In the genomic region with DNA sequence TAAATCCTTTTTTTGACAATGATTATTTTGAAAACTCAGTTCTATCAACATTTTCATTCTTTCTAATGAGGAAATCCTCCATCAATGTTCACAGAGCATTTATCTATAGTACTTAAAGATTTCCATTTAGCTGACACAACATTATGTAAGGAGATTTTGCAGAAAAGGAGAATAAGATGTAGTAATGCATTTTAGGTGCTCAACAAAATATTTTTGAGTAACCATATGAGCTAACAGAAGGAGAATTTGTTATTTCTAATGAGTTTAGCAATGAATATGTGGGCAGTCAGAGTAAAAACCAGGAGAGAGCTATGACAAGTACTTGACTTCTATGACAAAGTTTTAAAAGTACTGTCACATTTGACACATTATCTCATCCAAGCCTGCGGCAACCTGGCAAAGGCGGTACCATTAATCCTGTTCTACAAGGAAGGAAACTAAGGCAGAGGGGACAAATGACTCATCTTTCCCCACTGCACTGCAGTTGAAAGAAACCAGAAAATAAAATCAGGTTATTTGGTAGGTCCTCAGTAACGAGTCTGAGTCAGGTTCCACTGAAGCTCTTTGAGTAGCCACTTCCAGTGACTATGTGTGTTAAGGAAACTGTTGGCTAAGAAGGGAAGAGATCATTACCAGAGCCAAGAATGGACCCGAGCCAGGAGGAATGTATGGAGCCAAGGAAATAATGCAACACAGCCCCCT, we compare ENCODE assay signal across 3 cellular contexts.
TF ChIP-seq lines count a peak whose summit lies in the region.

No MANE protein-coding gene starts in this region.

TF ChIP-seq in A549, 52 proteins besides CTCF, POLR2A, EP300 and RAD21 (continued from another document):
- TF ChIP-seq RARB (CRISPR knock-in tag; IDR thresholded peaks at IDR 0.05) (no peak), NPAS2 (CRISPR knock-in tag; IDR thresholded peaks at IDR 0.05; ENCODE audit: borderline replicate concordance) (no peak), USF2 (IDR thresholded peaks at IDR 0.05) (no peak), CEBPB (IDR thresholded peaks at IDR 0.05) (no peak)
- TF ChIP-seq, protein P1, sequence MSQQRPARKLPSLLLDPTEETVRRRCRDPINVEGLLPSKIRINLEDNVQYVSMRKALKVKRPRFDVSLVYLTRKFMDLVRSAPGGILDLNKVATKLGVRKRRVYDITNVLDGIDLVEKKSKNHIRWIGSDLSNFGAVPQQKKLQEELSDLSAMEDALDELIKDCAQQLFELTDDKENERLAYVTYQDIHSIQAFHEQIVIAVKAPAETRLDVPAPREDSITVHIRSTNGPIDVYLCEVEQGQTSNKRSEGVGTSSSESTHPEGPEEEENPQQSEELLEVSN (IDR thresholded peaks at IDR 0.05; ENCODE audit: borderline replicate concordance, low read depth) = no peak

TF ChIP-seq in IMR-90, 13 proteins besides CTCF, POLR2A, EP300 and RAD21:
- no peak for TF ChIP-seq ELK1 (IDR thresholded peaks at IDR 0.05; ENCODE audit: borderline replicate concordance, low read depth, low read length)
- no peak for TF ChIP-seq FOS (IDR thresholded peaks at IDR 0.05; ENCODE audit: low read depth, low read length)
- no peak for TF ChIP-seq NFE2L2 (IDR thresholded peaks at IDR 0.05; ENCODE audit: low read depth, low read length)
- peak; percentile 80 for TF ChIP-seq MAFK (IDR thresholded peaks at IDR 0.05; ENCODE audit: low read depth, low read length)
- TF ChIP-seq RCOR1 (IDR thresholded peaks at IDR 0.05; ENCODE audit: insufficient replicate concordance, low read length) = no peak
- TF ChIP-seq CHD1 (IDR thresholded peaks at IDR 0.05; ENCODE audit: low read depth, low read length) = no peak
- no peak for TF ChIP-seq BHLHE40 (IDR thresholded peaks at IDR 0.05; ENCODE audit: low read depth, low read length)
- 0 out of 2 replicates have a peak, but pooled peaks have one; percentile 4 for TF ChIP-seq CEBPB (IDR thresholded peaks at IDR 0.05; ENCODE audit: low read depth, low read length)
- no peak for TF ChIP-seq MAZ (IDR thresholded peaks at IDR 0.05; ENCODE audit: borderline replicate concordance, low read depth, low read length)
- no peak for TF ChIP-seq USF2 (IDR thresholded peaks at IDR 0.05; ENCODE audit: low read depth, low read length)

TF ChIP-seq in HepG2, 621 proteins besides CTCF, POLR2A, EP300 and RAD21 (continued from another document):
- peak; percentile 71 for TF ChIP-seq MAFF (IDR thresholded peaks at IDR 0.05; ENCODE audit: low read depth, low read length)
- no peak for TF ChIP-seq NFKBIZ (CRISPR knock-in tag; IDR thresholded peaks at IDR 0.05)
- no peak for TF ChIP-seq MED8 (CRISPR knock-in tag; IDR thresholded peaks at IDR 0.05; ENCODE audit: insufficient replicate concordance)
- no peak for TF ChIP-seq SIX1 (CRISPR knock-in tag; IDR thresholded peaks at IDR 0.05; ENCODE audit: borderline replicate concordance)
